Comparison of ENCODE assay signal across 8 cellular contexts in the genomic region with DNA sequence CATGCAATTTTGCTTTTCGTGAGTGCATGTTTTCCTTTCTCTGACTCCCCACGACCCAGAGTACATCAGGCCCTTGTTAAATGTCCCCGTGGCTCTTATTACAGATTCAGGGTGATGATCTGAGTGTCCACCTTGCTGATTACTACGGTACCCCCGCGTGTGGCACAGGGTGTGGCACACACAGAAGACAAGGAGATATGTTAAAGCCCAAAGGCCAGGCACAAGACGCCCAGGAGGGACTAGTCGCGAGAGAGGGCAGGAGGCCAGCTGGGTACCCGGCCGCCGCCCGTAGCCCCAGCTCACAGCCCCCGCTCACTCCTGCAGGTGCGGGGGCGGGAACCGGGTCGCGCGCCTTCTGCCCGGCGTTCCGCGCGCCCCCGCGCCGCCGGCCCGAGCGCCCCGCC. TPM values are rescaled to one million over a fixed set of nuclear protein-coding genes. Genes with fewer than 3 reads are reported as not detected.
DNase-seq lines count a peak whose midpoint lies in the region; ATAC-seq and TF ChIP-seq lines count a peak whose summit lies in the region.

No MANE protein-coding gene starts in this region.

- no peak for TF ChIP-seq RAD21 in Ishikawa (IDR thresholded peaks at IDR 0.05; ENCODE audit: low read depth)
- no peak for TF ChIP-seq RAD21 in neural cell (conservative IDR thresholded peaks at IDR 0.05)

- H3K9ac ChIP-seq in colonic mucosa (ENCODE audit: low read depth in 2 of 2, low read length in 2 of 2) (peak overlapping the region; percentile 67 to 68), neural cell (ENCODE audit: low read length) (peak overlapping the region; percentile 85)

- no peaks in the 10 kb centered on the region for H3K27me3 ChIP-seq in GM06990 (replicated peaks; ENCODE audit: control insufficient read depth, insufficient read depth, low read length)
- no peaks in the 10 kb centered on the region for H3K27me3 ChIP-seq in colonic mucosa
- H3K27me3 ChIP-seq in neural cell (ENCODE audit: insufficient read depth, low read depth, low read length), result no peaks in the 10 kb centered on the region

- CTCF ChIA-PET in GM10248 (lab: Yijun Ruan, JAX), result interaction anchor here (0.8 to 13.2 kb wide), 12 partner anchors 13 to 331 kb away, joined by 3 to 140 read pairs (median 3); no protein-coding TSS in a partner anchor

- H3K79me2 ChIP-seq in neural cell (replicated peaks; ENCODE audit: insufficient read depth, low read length), result peaks cover 24% of the 10 kb centered on the region

- intact Hi-C loops in colonic mucosa (cut with DNase I), result no loop called here
- intact Hi-C loops in left colon (cut with DNase I, micrococcal nuclease), result no loop called here

- POLR2A ChIA-PET in GM10248 (lab: Yijun Ruan, JAX), result interaction anchor here (0.6 to 1.3 kb wide), 3 partner anchors 157 to 293 kb away, joined by 3 to 4 read pairs (median 3); no protein-coding TSS in a partner anchor

- peak overlapping the region; percentile 73 for H3K4me2 ChIP-seq in neural cell (ENCODE audit: low read length)

- H3K36me3 ChIP-seq in GM06990 (ENCODE audit: control insufficient read depth, insufficient read depth, low read length), result no peaks in the 10 kb centered on the region
- H3K36me3 ChIP-seq in colonic mucosa, result no peaks in the 10 kb centered on the region
- H3K36me3 ChIP-seq in neural cell (ENCODE audit: insufficient read depth, low read length), result no peaks in the 10 kb centered on the region

- no peaks in the 10 kb centered on the region for H3K4me1 ChIP-seq in colonic mucosa

- H2AFZ ChIP-seq in neural cell (ENCODE audit: low read depth, low read length), result peak overlapping the region; percentile 91

- no peaks in the 10 kb centered on the region for H3F3A ChIP-seq in neural cell (ENCODE audit: insufficient read depth, low read length, poor library complexity, severe bottlenecking)

- TF ChIP-seq CTCF in GM06990 (IDR thresholded peaks at IDR 0.05; ENCODE audit: insufficient read depth, low read length, poor library complexity, severe bottlenecking), result no peak
- no peak for TF ChIP-seq CTCF in colonic mucosa (IDR thresholded peaks at IDR 0.05)
- TF ChIP-seq CTCF in neural cell (IDR thresholded peaks at IDR 0.05; ENCODE audit: poor library complexity, severe bottlenecking), result no peak
- no peak for TF ChIP-seq CTCF in GM10248 (IDR thresholded peaks at IDR 0.05; ENCODE audit: control extremely low read depth, extremely low read depth, low read depth, missing control alignments)

- TF ChIP-seq EP300 in Ishikawa (IDR thresholded peaks at IDR 0.05; ENCODE audit: borderline replicate concordance) (no peak), neural cell (conservative IDR thresholded peaks at IDR 0.05; ENCODE audit: poor library complexity, severe bottlenecking) (no peak)

- H3K9me3 ChIP-seq in colonic mucosa (no peaks in the 10 kb centered on the region), neural cell (ENCODE audit: low read length) (no peaks in the 10 kb centered on the region)

- H3K9me2 ChIP-seq in neural cell (ENCODE audit: insufficient read depth, low read length), result no peaks in the 10 kb centered on the region

- no peak for ATAC-seq in HG03196 (IDR thresholded peaks at IDR 0.05; ENCODE audit: unreplicated experiment)
- no peak for ATAC-seq in left colon
- ATAC-seq in activated CD4-positive, CD25-positive, alpha-beta regulatory T cell treated with anti-CD3 and anti-CD28 coated beads, Interleukin-2, amount 50 U/mL, for 24 hours, result no peak

- peak overlapping the region; percentile 67 for H3K4me3 ChIP-seq in GM06990 (replicated peaks; ENCODE audit: low read depth, low read length)
- peak overlapping the region; percentile 96 for H3K4me3 ChIP-seq in colonic mucosa
- peak overlapping the region; percentile 97 for H3K4me3 ChIP-seq in neural cell (ENCODE audit: low read length)

- no peaks in the 10 kb centered on the region for H4K20me1 ChIP-seq in neural cell (ENCODE audit: insufficient read depth)

- H3K27ac ChIP-seq in colonic mucosa, result no peak overlapping the region
- H3K27ac ChIP-seq in neural cell (ENCODE audit: low read length), result peak overlapping the region; percentile 52

- DNase-seq in GM06990 (ENCODE audit: extremely low read depth, insufficient read length), result no peak
- no peak for DNase-seq in colonic mucosa
- no peak for DNase-seq in left colon
- no peak for DNase-seq in GM10248 (ENCODE audit: extremely low spot score)

TF ChIP-seq in Ishikawa, 13 proteins besides CTCF, POLR2A, EP300 and RAD21:
- TF ChIP-seq CEBPB (IDR thresholded peaks at IDR 0.05), result no peak
- TF ChIP-seq TCF12 (IDR thresholded peaks at IDR 0.05; ENCODE audit: low read depth), result no peak
- peak; percentile 11; the same call in 1 of the 2 replicates for TF ChIP-seq ZBTB7A (IDR thresholded peaks at IDR 0.05; ENCODE audit: low read depth)
- peak; percentile 99 for TF ChIP-seq EGR1 (IDR thresholded peaks at IDR 0.05)
TF ChIP-seq in Ishikawa: peak in this region for 2.

TF ChIP-seq in neural cell, 6 proteins besides CTCF, POLR2A, EP300 and RAD21:
- TF ChIP-seq POLR2AphosphoS5 (IDR thresholded peaks at IDR 0.05), result no peak
- TF ChIP-seq TAF1 (IDR thresholded peaks at IDR 0.05; ENCODE audit: low read depth), result no peak
- no peak for TF ChIP-seq EZH2 (IDR thresholded peaks at IDR 0.05; ENCODE audit: borderline replicate concordance, insufficient read depth, low read length, poor library complexity, severe bottlenecking)
- TF ChIP-seq, protein P1, sequence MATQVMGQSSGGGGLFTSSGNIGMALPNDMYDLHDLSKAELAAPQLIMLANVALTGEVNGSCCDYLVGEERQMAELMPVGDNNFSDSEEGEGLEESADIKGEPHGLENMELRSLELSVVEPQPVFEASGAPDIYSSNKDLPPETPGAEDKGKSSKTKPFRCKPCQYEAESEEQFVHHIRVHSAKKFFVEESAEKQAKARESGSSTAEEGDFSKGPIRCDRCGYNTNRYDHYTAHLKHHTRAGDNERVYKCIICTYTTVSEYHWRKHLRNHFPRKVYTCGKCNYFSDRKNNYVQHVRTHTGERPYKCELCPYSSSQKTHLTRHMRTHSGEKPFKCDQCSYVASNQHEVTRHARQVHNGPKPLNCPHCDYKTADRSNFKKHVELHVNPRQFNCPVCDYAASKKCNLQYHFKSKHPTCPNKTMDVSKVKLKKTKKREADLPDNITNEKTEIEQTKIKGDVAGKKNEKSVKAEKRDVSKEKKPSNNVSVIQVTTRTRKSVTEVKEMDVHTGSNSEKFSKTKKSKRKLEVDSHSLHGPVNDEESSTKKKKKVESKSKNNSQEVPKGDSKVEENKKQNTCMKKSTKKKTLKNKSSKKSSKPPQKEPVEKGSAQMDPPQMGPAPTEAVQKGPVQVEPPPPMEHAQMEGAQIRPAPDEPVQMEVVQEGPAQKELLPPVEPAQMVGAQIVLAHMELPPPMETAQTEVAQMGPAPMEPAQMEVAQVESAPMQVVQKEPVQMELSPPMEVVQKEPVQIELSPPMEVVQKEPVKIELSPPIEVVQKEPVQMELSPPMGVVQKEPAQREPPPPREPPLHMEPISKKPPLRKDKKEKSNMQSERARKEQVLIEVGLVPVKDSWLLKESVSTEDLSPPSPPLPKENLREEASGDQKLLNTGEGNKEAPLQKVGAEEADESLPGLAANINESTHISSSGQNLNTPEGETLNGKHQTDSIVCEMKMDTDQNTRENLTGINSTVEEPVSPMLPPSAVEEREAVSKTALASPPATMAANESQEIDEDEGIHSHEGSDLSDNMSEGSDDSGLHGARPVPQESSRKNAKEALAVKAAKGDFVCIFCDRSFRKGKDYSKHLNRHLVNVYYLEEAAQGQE (IDR thresholded peaks at IDR 0.05; ENCODE audit: borderline replicate concordance), result no peak
- no peak for TF ChIP-seq SMC3 (conservative IDR thresholded peaks at IDR 0.05; ENCODE audit: poor library complexity)
- no peak for TF ChIP-seq MXI1 (conservative IDR thresholded peaks at IDR 0.05; ENCODE audit: poor library complexity, severe bottlenecking)

RNA-seq across cellular contexts. Expression of a gene that starts 0.3 kb away (rescaled TPM):
- 10 to 100 TPM; 12.6 to 15.2 TPM for total RNA-seq in colonic mucosa
- 26.3 and 26.7 TPM in 2 replicates for polyA plus RNA-seq in neural cell
- 59.6 and 69.1 TPM in 2 replicates for polyA minus RNA-seq in neural cell
- total RNA-seq in left colon, result 10 to 100 TPM; 13.2 to 13.6 TPM
